In the genomic region with DNA sequence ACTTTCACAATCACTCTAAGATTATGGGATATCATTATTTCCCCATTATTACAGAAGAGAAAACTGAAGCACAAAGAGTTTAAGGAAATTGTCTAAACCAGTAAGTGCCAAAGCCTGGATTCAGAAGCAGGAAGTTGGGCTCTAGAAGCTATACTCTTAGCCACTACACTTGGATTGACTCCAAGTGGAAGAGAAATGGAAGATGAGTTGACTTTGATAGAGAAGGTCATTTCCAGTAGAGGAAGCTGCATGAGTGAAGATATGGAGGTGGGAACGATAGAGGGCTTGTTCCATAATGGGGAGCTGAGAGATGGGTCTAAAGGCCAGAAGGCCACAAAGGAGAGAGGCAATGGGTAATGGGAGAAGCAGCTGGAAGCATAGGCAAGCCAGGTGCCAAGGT, we compare ENCODE assay signal across 1 cellular context.
TF ChIP-seq lines count a peak whose summit lies in the region.

No MANE protein-coding gene starts in this region.

TF ChIP-seq in K562, 482 proteins besides CTCF, POLR2A, EP300 and RAD21:
- no peak for TF ChIP-seq U2AF1 (optimal IDR thresholded peaks at IDR 0.05; ENCODE audit: low read depth, low read length)
- TF ChIP-seq ETV6 (IDR thresholded peaks at IDR 0.05; ENCODE audit: borderline replicate concordance in 1 of 2, low read depth in 2 of 2, low read length in 1 of 2), result peak; percentile 85 to 95; a peak in 3 of 4 replicates
- TF ChIP-seq ETV6 (CRISPR knock-in tag; IDR thresholded peaks at IDR 0.05; ENCODE audit: borderline replicate concordance), result no peak
- TF ChIP-seq, protein P1, sequence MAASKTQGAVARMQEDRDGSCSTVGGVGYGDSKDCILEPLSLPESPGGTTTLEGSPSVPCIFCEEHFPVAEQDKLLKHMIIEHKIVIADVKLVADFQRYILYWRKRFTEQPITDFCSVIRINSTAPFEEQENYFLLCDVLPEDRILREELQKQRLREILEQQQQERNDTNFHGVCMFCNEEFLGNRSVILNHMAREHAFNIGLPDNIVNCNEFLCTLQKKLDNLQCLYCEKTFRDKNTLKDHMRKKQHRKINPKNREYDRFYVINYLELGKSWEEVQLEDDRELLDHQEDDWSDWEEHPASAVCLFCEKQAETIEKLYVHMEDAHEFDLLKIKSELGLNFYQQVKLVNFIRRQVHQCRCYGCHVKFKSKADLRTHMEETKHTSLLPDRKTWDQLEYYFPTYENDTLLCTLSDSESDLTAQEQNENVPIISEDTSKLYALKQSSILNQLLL (CRISPR knock-in tag; IDR thresholded peaks at IDR 0.05; ENCODE audit: borderline replicate concordance), result no peak
- 0 out of 2 replicates have a peak, but pooled peaks have one; percentile 26 for TF ChIP-seq ELF4 (CRISPR knock-in tag; IDR thresholded peaks at IDR 0.05)
- peak; percentile 92 for TF ChIP-seq NFIC (IDR thresholded peaks at IDR 0.05)
- TF ChIP-seq, protein P2, sequence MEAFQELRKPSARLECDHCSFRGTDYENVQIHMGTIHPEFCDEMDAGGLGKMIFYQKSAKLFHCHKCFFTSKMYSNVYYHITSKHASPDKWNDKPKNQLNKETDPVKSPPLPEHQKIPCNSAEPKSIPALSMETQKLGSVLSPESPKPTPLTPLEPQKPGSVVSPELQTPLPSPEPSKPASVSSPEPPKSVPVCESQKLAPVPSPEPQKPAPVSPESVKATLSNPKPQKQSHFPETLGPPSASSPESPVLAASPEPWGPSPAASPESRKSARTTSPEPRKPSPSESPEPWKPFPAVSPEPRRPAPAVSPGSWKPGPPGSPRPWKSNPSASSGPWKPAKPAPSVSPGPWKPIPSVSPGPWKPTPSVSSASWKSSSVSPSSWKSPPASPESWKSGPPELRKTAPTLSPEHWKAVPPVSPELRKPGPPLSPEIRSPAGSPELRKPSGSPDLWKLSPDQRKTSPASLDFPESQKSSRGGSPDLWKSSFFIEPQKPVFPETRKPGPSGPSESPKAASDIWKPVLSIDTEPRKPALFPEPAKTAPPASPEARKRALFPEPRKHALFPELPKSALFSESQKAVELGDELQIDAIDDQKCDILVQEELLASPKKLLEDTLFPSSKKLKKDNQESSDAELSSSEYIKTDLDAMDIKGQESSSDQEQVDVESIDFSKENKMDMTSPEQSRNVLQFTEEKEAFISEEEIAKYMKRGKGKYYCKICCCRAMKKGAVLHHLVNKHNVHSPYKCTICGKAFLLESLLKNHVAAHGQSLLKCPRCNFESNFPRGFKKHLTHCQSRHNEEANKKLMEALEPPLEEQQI (IDR thresholded peaks at IDR 0.05), result no peak
- TF ChIP-seq ZNF23 (CRISPR knock-in tag; IDR thresholded peaks at IDR 0.05), result no peak
- peak; percentile 94 for TF ChIP-seq ESRRA (IDR thresholded peaks at IDR 0.05; ENCODE audit: borderline replicate concordance, low read depth)
- 0 out of 2 replicates have a peak, but pooled peaks have one; percentile 29 for TF ChIP-seq HDAC8 (tag; IDR thresholded peaks at IDR 0.05)
- 0 out of 2 replicates have a peak, but pooled peaks have one; percentile 29 for TF ChIP-seq SOX6 (IDR thresholded peaks at IDR 0.05)
- no peak for TF ChIP-seq BCL6 (CRISPR knock-in tag; IDR thresholded peaks at IDR 0.05)
- TF ChIP-seq ELF1 (tag; IDR thresholded peaks at IDR 0.05), result 0 out of 2 replicates have a peak, but pooled peaks have one; percentile 21
- TF ChIP-seq ZNF584 (CRISPR knock-in tag; IDR thresholded peaks at IDR 0.05; ENCODE audit: low read depth), result no peak
- TF ChIP-seq MTA1 (IDR thresholded peaks at IDR 0.05; ENCODE audit: borderline replicate concordance), result no peak
- 0 out of 2 replicates have a peak, but pooled peaks have one; percentile 9 for TF ChIP-seq C11orf30 (IDR thresholded peaks at IDR 0.05; ENCODE audit: low read depth)
- TF ChIP-seq, protein P3, sequence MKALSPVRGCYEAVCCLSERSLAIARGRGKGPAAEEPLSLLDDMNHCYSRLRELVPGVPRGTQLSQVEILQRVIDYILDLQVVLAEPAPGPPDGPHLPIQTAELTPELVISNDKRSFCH (CRISPR knock-in tag; IDR thresholded peaks at IDR 0.05), result no peak
- TF ChIP-seq, protein P3 (tag; IDR thresholded peaks at IDR 0.05), result peak; percentile 84
- TF ChIP-seq, protein P4, sequence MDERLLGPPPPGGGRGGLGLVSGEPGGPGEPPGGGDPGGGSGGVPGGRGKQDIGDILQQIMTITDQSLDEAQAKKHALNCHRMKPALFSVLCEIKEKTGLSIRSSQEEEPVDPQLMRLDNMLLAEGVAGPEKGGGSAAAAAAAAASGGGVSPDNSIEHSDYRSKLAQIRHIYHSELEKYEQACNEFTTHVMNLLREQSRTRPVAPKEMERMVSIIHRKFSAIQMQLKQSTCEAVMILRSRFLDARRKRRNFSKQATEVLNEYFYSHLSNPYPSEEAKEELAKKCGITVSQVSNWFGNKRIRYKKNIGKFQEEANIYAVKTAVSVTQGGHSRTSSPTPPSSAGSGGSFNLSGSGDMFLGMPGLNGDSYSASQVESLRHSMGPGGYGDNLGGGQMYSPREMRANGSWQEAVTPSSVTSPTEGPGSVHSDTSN (CRISPR knock-in tag; IDR thresholded peaks at IDR 0.05; ENCODE audit: low read depth), result no peak
- TF ChIP-seq, protein P4 (tag; conservative IDR thresholded peaks at IDR 0.05; ENCODE audit: low read depth), result peak; percentile 59
- peak in 1 of 2 experiments; percentile 43; a peak in 1 of 4 replicates for TF ChIP-seq ARNT (IDR thresholded peaks at IDR 0.05)
- TF ChIP-seq CTBP1 (IDR thresholded peaks at IDR 0.05; ENCODE audit: borderline replicate concordance), result peak; percentile 72
- peak; percentile 73 for TF ChIP-seq NCOR1 (IDR thresholded peaks at IDR 0.05)
- TF ChIP-seq, protein P5, sequence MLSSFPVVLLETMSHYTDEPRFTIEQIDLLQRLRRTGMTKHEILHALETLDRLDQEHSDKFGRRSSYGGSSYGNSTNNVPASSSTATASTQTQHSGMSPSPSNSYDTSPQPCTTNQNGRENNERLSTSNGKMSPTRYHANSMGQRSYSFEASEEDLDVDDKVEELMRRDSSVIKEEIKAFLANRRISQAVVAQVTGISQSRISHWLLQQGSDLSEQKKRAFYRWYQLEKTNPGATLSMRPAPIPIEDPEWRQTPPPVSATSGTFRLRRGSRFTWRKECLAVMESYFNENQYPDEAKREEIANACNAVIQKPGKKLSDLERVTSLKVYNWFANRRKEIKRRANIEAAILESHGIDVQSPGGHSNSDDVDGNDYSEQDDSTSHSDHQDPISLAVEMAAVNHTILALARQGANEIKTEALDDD (IDR thresholded peaks at IDR 0.05), result peak; percentile 13; the same call in 1 of the 2 replicates
- no peak for TF ChIP-seq ZNF780A (CRISPR knock-in tag; IDR thresholded peaks at IDR 0.05)
- TF ChIP-seq KLF1 (tag; IDR thresholded peaks at IDR 0.05), result no peak
- no peak for TF ChIP-seq DDX20 (tag; IDR thresholded peaks at IDR 0.05; ENCODE audit: low read depth)
- no peak for TF ChIP-seq ZNF174 (CRISPR knock-in tag; IDR thresholded peaks at IDR 0.05)
- peak; percentile 87 for TF ChIP-seq CBFA2T3 (IDR thresholded peaks at IDR 0.05)
- peak; percentile 50 for TF ChIP-seq TEAD4 (IDR thresholded peaks at IDR 0.05; ENCODE audit: low read length)
- no peak for TF ChIP-seq TEAD4 (CRISPR knock-in tag; IDR thresholded peaks at IDR 0.05; ENCODE audit: borderline replicate concordance)
- no peak for TF ChIP-seq SREBF1 (IDR thresholded peaks at IDR 0.05; ENCODE audit: borderline replicate concordance, low read depth, low read length)
- TF ChIP-seq, protein P6, sequence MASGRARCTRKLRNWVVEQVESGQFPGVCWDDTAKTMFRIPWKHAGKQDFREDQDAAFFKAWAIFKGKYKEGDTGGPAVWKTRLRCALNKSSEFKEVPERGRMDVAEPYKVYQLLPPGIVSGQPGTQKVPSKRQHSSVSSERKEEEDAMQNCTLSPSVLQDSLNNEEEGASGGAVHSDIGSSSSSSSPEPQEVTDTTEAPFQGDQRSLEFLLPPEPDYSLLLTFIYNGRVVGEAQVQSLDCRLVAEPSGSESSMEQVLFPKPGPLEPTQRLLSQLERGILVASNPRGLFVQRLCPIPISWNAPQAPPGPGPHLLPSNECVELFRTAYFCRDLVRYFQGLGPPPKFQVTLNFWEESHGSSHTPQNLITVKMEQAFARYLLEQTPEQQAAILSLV (tag; IDR thresholded peaks at IDR 0.05), result no peak
- no peak for TF ChIP-seq PYGO2 (tag; IDR thresholded peaks at IDR 0.05)
- peak; percentile 19 for TF ChIP-seq TAF9B (IDR thresholded peaks at IDR 0.05; ENCODE audit: partially characterized antibody)
- TF ChIP-seq MEIS2 (IDR thresholded peaks at IDR 0.05; ENCODE audit: partially characterized antibody), result peak; percentile 37
- TF ChIP-seq TCF3 (CRISPR knock-in tag; IDR thresholded peaks at IDR 0.05), result peak; percentile 75
- TF ChIP-seq NR2C1 (IDR thresholded peaks at IDR 0.05), result peak; percentile 24; the same call in 1 of the 2 replicates
- TF ChIP-seq NR2C1 (tag; IDR thresholded peaks at IDR 0.05), result peak; percentile 48; the same call in 1 of the 2 replicates
- peak; percentile 65 to 67; a peak in 3 of 4 replicates for TF ChIP-seq KDM1A (IDR thresholded peaks at IDR 0.05)
- peak; percentile 72 for TF ChIP-seq CBFA2T2 (conservative IDR thresholded peaks at IDR 0.05)
- TF ChIP-seq EHMT2 (IDR thresholded peaks at IDR 0.05), result peak; percentile 92
- TF ChIP-seq MTA2 (IDR thresholded peaks at IDR 0.05; ENCODE audit: low read depth), result peak; percentile 46; the same call in 1 of the 2 replicates
- TF ChIP-seq ARID1B (IDR thresholded peaks at IDR 0.05), result peak; percentile 86
- no peak for TF ChIP-seq GATAD2A (IDR thresholded peaks at IDR 0.05)
- 0 out of 2 replicates have a peak, but pooled peaks have one; percentile 45 for TF ChIP-seq SMARCE1 (IDR thresholded peaks at IDR 0.05)
- 0 out of 2 replicates have a peak, but pooled peaks have one; percentile 35 for TF ChIP-seq NBN (IDR thresholded peaks at IDR 0.05; ENCODE audit: low read depth)
- peak; percentile 67; the same call in 1 of the 2 replicates for TF ChIP-seq DPF2 (IDR thresholded peaks at IDR 0.05)
- 0 out of 2 replicates have a peak, but pooled peaks have one; percentile 32 for TF ChIP-seq MEF2D (tag; conservative IDR thresholded peaks at IDR 0.05; ENCODE audit: low read depth)
- TF ChIP-seq EP400 (IDR thresholded peaks at IDR 0.05), result 0 out of 2 replicates have a peak, but pooled peaks have one; percentile 20
- peak; percentile 59 for TF ChIP-seq TAL1 (IDR thresholded peaks at IDR 0.05)
- 0 out of 2 replicates have a peak, but pooled peaks have one; percentile 32 for TF ChIP-seq HDAC2 (IDR thresholded peaks at IDR 0.05)
- TF ChIP-seq SMARCA4 (IDR thresholded peaks at IDR 0.05), result peak; percentile 58; the same call in 1 of the 2 replicates
- TF ChIP-seq JUND (IDR thresholded peaks at IDR 0.05; ENCODE audit: borderline replicate concordance, low read depth, low read length), result peak; percentile 3; the same call in 1 of the 2 replicates
- no peak; the same call in 2 of the 3 replicates for TF ChIP-seq JUND (tag; IDR thresholded peaks at IDR 0.05; ENCODE audit: borderline replicate concordance, low read depth, low read length)
- TF ChIP-seq NR2C2 (CRISPR knock-in tag; IDR thresholded peaks at IDR 0.05), result no peak
- TF ChIP-seq NR2C2 (tag; IDR thresholded peaks at IDR 0.05), result peak; percentile 51
- TF ChIP-seq RCOR1 (IDR thresholded peaks at IDR 0.05; ENCODE audit: borderline replicate concordance in 1 of 2, low read depth in 2 of 2, low read length in 2 of 2), result peak in 1 of 2 experiments; percentile 45; a peak in 1 of 4 replicates
- no peak for TF ChIP-seq KAT2B (IDR thresholded peaks at IDR 0.05; ENCODE audit: low read depth, low read length)
- TF ChIP-seq, protein P7, sequence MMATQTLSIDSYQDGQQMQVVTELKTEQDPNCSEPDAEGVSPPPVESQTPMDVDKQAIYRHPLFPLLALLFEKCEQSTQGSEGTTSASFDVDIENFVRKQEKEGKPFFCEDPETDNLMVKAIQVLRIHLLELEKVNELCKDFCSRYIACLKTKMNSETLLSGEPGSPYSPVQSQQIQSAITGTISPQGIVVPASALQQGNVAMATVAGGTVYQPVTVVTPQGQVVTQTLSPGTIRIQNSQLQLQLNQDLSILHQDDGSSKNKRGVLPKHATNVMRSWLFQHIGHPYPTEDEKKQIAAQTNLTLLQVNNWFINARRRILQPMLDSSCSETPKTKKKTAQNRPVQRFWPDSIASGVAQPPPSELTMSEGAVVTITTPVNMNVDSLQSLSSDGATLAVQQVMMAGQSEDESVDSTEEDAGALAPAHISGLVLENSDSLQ (IDR thresholded peaks at IDR 0.05), result peak; percentile 25; the same call in 1 of the 2 replicates
- TF ChIP-seq TRIM24 (IDR thresholded peaks at IDR 0.05), result peak in 1 of 2 experiments; percentile 14; a peak in 1 of 4 replicates
- TF ChIP-seq ZEB2 (IDR thresholded peaks at IDR 0.05), result peak; percentile 68
- TF ChIP-seq MECOM (CRISPR knock-in tag; IDR thresholded peaks at IDR 0.05), result peak; percentile 82; the same call in 1 of the 2 replicates
